33 cellular contexts compared by ENCODE assay signal in genomic region chr7:138916731-138917130, GRCh38.
"Had no signal": no experiment of that assay in that cellular context is flagged by ENCODE, and none has a peak within 500 bp of the region (broad histone marks: within the 10 kb centered on the region; RNA-seq: fewer than 3 reads in every experiment).

No MANE protein-coding gene starts in this region.

- ATAC-seq: activated CD4-positive, alpha-beta T cell treated with anti-CD3 and anti-CD28 coated beads for 36 hours; activated CD8-positive, alpha-beta T cell treated with anti-CD3 and anti-CD28 coated beads, Interleukin-2, amount 10 ng/mL, durations not matched to agents 7 days and 5 days; activated T-cell treated with anti-CD3 and anti-CD28 coated beads, Interleukin-2, amount 50 U/mL, for 4 hours; activated T-helper 17 cell treated with anti-CD3 and anti-CD28 coated beads, Interleukin-2, amount 50 U/mL, for 72 hours; effector memory CD8-positive, alpha-beta T cell; gastroesophageal sphincter; heart right ventricle; T-helper 17 cell had no signal

- H3K4me1 Mint-ChIP-seq: activated T-helper 17 cell treated with anti-CD3 and anti-CD28 coated beads, Interleukin-2, amount 50 U/mL, for 72 hours; central memory CD8-positive, alpha-beta T cell had no signal

- H3K9me3 ChIP-seq: esophagus squamous epithelium, gastroesophageal sphincter had no signal

- H3K27ac Mint-ChIP-seq: activated CD4-positive, alpha-beta memory T cell treated with anti-CD3 and anti-CD28 coated beads for 36 hours; activated CD4-positive, alpha-beta T cell treated with anti-CD3 and anti-CD28 coated beads for 36 hours; activated CD4-positive, alpha-beta T cell treated with anti-CD3 and anti-CD28 coated beads, Interleukin-2, amount 10 ng/mL, durations not matched to agents 24 days and 14 days; activated CD8-positive, alpha-beta T cell treated with anti-CD3 and anti-CD28 coated beads, Interleukin-2, amount 10 ng/mL, durations not matched to agents 7 days and 5 days; activated naive CD8-positive, alpha-beta T cell; activated T-helper 17 cell treated with anti-CD3 and anti-CD28 coated beads, Interleukin-2, amount 50 U/mL, for 72 hours; effector memory CD8-positive, alpha-beta T cell; T-helper 17 cell; T-helper 2 cell treated with Interferon-gamma antibody and Interleukin-4, amounts not matched to agents 5 μg/mL and 100 μg/mL, for 36 hours had no signal

- H3K4me1 ChIP-seq: esophagus squamous epithelium, gastroesophageal sphincter, heart right ventricle had no signal

- H3K4me3 ChIP-seq: esophagus squamous epithelium, gastroesophageal sphincter, heart right ventricle had no signal

- H3K4me3 Mint-ChIP-seq: activated CD4-positive, alpha-beta memory T cell treated with anti-CD3 and anti-CD28 coated beads for 36 hours; activated CD4-positive, alpha-beta T cell treated with anti-CD3 and anti-CD28 coated beads for 36 hours; activated CD4-positive, alpha-beta T cell treated with anti-CD3 and anti-CD28 coated beads, Interleukin-2, amount 10 ng/mL, durations not matched to agents 24 days and 14 days; activated CD8-positive, alpha-beta T cell treated with anti-CD3 and anti-CD28 coated beads, Interleukin-2, amount 10 ng/mL, durations not matched to agents 7 days and 5 days; activated naive CD8-positive, alpha-beta T cell; activated T-cell treated with anti-CD3 and anti-CD28 coated beads, Interleukin-2, amount 50 U/mL, for 4 hours; activated T-helper 17 cell treated with anti-CD3 and anti-CD28 coated beads, Interleukin-2, amount 50 U/mL, for 72 hours; central memory CD8-positive, alpha-beta T cell; effector memory CD8-positive, alpha-beta T cell; T-helper 17 cell; T-helper 2 cell treated with Interferon-gamma antibody and Interleukin-4, amounts not matched to agents 5 μg/mL and 100 μg/mL, for 36 hours had no signal

- H3K36me3 ChIP-seq: brain microvascular endothelial cell, esophagus squamous epithelium had no signal

- H3K9me3 Mint-ChIP-seq: activated CD4-positive, alpha-beta memory T cell treated with anti-CD3 and anti-CD28 coated beads for 36 hours; activated CD4-positive, alpha-beta T cell treated with anti-CD3 and anti-CD28 coated beads, Interleukin-2, amount 10 ng/mL, durations not matched to agents 24 days and 14 days; activated T-cell treated with anti-CD3 and anti-CD28 coated beads, Interleukin-2, amount 50 U/mL, for 4 hours; activated T-helper 17 cell treated with anti-CD3 and anti-CD28 coated beads, Interleukin-2, amount 50 U/mL, for 72 hours; central memory CD8-positive, alpha-beta T cell; effector memory CD8-positive, alpha-beta T cell; T-helper 2 cell treated with Interferon-gamma antibody and Interleukin-4, amounts not matched to agents 5 μg/mL and 100 μg/mL, for 36 hours had no signal

- H3K27me3 Mint-ChIP-seq: activated naive CD8-positive, alpha-beta T cell had no signal

- FAIRE-seq: astrocyte, bronchial epithelial cell had no signal

- H3K36me3 Mint-ChIP-seq: activated CD4-positive, alpha-beta memory T cell treated with anti-CD3 and anti-CD28 coated beads for 36 hours had no signal

- DNase-seq: activated CD4-positive, alpha-beta memory T cell treated with anti-CD3 and anti-CD28 coated beads for 36 hours; activated CD4-positive, alpha-beta T cell treated with anti-CD3 and anti-CD28 coated beads for 36 hours; activated CD4-positive, alpha-beta T cell treated with anti-CD3 and anti-CD28 coated beads, Interleukin-2, amount 10 ng/mL, durations not matched to agents 24 days and 14 days; activated CD4-positive, CD25-positive, alpha-beta regulatory T cell; activated CD4-positive, CD25-positive, alpha-beta regulatory T cell treated with anti-CD3 and anti-CD28 coated beads, Interleukin-2, amount 50 U/mL, for 72 hours; activated CD8-positive, alpha-beta T cell treated with anti-CD3 and anti-CD28 coated beads, Interleukin-2, amount 10 ng/mL, durations not matched to agents 7 days and 5 days; activated effector memory CD4-positive, alpha-beta T cell treated with Interleukin-2 at 50 U/mL for 16 hours; activated gamma-delta T cell treated with Interleukin-2 at 50 U/mL for 16 hours; activated naive CD4-positive, alpha-beta T cell treated with anti-CD3 and anti-CD28 coated beads, Interleukin-2, amount 50 U/mL, for 16 hours; activated naive CD4-positive, alpha-beta T cell treated with Interleukin-2 at 50 U/mL for 16 hours; activated T-cell treated with anti-CD3 and anti-CD28 coated beads, Interleukin-2, amount 50 U/mL, for 4 hours; amniotic stem cell; anterior cingulate cortex; brain microvascular endothelial cell; cortex of kidney; dermis blood vessel endothelial cell; effector CD4-positive, alpha-beta T cell; effector memory CD8-positive, alpha-beta T cell; erythroblast; esophagus squamous epithelium; foreskin melanocyte; heart right ventricle; T-helper 1 cell; T-helper 17 cell; T1000; WERI-Rb-1 had no signal

- H3K27me3 ChIP-seq: brain microvascular endothelial cell, esophagus squamous epithelium, gastroesophageal sphincter, heart right ventricle had no signal

- H3K27ac ChIP-seq: brain microvascular endothelial cell, esophagus squamous epithelium, gastroesophageal sphincter, heart right ventricle, WERI-Rb-1 had no signal
